In genomic region chr3:72663429-72663828, GRCh38 we compare ENCODE assay signal across 12 cellular contexts.
A peak's percentile ranks its signal among the peaks of the same experiment; 100 is the strongest.
DNase-seq lines count a peak whose midpoint lies in the region.
"Had no signal": no experiment of that assay in that cellular context is flagged by ENCODE, and none has a peak within 500 bp of the region (broad histone marks: within the 10 kb centered on the region; RNA-seq: fewer than 3 reads in every experiment).

No MANE protein-coding gene starts in this region.

- no peak overlapping the region for H2BK5ac ChIP-seq in mesendoderm (ENCODE audit: low read length)

- H3K79me2 ChIP-seq in mesendoderm (ENCODE audit: control insufficient read depth, insufficient read depth, low read length), result no peaks in the 10 kb centered on the region

- H3K36me3 ChIP-seq in BLaER1, result no peaks in the 10 kb centered on the region
- H3K36me3 ChIP-seq in SJCRH30, result no peaks in the 10 kb centered on the region
- H3K36me3 ChIP-seq in mesendoderm (ENCODE audit: control insufficient read depth, insufficient read depth, low read length), result no peaks in the 10 kb centered on the region
- H3K36me3 ChIP-seq: cardiac muscle cell, lower lobe of right lung had no signal

- H3K27ac ChIP-seq in BLaER1 (no peak overlapping the region), SJCRH30 (peak overlapping the region; percentile 61), mesendoderm (ENCODE audit: low read depth, low read length) (no peak overlapping the region)
- H3K27ac ChIP-seq: cardiac muscle cell, lower lobe of right lung, psoas muscle had no signal

- CTCF ChIA-PET in activated naive CD4-positive, alpha-beta T cell treated with anti-CD3 and anti-CD28 coated beads, Interleukin-2, amount 10 ng/mL, durations not matched to agents 7 days and 5 days (lab: Charles Lee), result interaction anchor here (5.4 kb wide), 1 partner anchor 158 kb away, joined by 117 read pairs; no protein-coding TSS in a partner anchor

- no peak overlapping the region for H2AK5ac ChIP-seq in mesendoderm (ENCODE audit: low read length)

- H3K4me2 ChIP-seq in BLaER1 (peak overlapping the region; percentile 39), mesendoderm (ENCODE audit: low read length) (no peak overlapping the region)

- H3K27ac Mint-ChIP-seq in activated naive CD4-positive, alpha-beta T cell treated with anti-CD3 and anti-CD28 coated beads, Interleukin-2, amount 10 ng/mL, durations not matched to agents 7 days and 5 days, result no peak overlapping the region
- H3K27ac Mint-ChIP-seq: activated T-cell treated with anti-CD3 and anti-CD28 coated beads, Interleukin-2, amount 50 U/mL, for 24 hours had no signal

- H2BK120ac ChIP-seq in mesendoderm (ENCODE audit: low read depth, low read length), result no peak overlapping the region

- no peak overlapping the region for H3K4me3 ChIP-seq in BLaER1
- no peak overlapping the region for H3K4me3 ChIP-seq in SJCRH30
- H3K4me3 ChIP-seq in mesendoderm (ENCODE audit: low read length), result no peak overlapping the region
- H3K4me3 ChIP-seq: cardiac muscle cell, lower lobe of right lung, psoas muscle had no signal

- no peaks in the 10 kb centered on the region for H4K20me1 ChIP-seq in BLaER1

- WGBS in mesendoderm (ENCODE audit: extremely low coverage, insufficient coverage, low lambda C conversion rate), result no CpG with 5 or more reads among the region's 4 CpGs

- no peaks in the 10 kb centered on the region for H3K9me3 Mint-ChIP-seq in activated naive CD4-positive, alpha-beta T cell treated with anti-CD3 and anti-CD28 coated beads, Interleukin-2, amount 10 ng/mL, durations not matched to agents 7 days and 5 days
- H3K9me3 Mint-ChIP-seq: activated T-cell treated with anti-CD3 and anti-CD28 coated beads, Interleukin-2, amount 50 U/mL, for 24 hours had no signal

- H3K4me1 ChIP-seq in BLaER1, result peaks cover 15% of the 10 kb centered on the region
- H3K4me1 ChIP-seq in SJCRH30, result peaks cover 47% of the 10 kb centered on the region
- peaks cover 3% of the 10 kb centered on the region for H3K4me1 ChIP-seq in mesendoderm (ENCODE audit: control insufficient read depth, low read depth, low read length)
- H3K4me1 ChIP-seq: lower lobe of right lung had no signal

- H3K4me1 Mint-ChIP-seq in activated naive CD4-positive, alpha-beta T cell treated with anti-CD3 and anti-CD28 coated beads, Interleukin-2, amount 10 ng/mL, durations not matched to agents 7 days and 5 days, result peaks cover under 1% of the 10 kb centered on the region

- no peaks in the 10 kb centered on the region for H3K79me1 ChIP-seq in mesendoderm (ENCODE audit: low read length)

- no peak overlapping the region for H3K9ac ChIP-seq in BLaER1
- H3K9ac ChIP-seq in mesendoderm (ENCODE audit: low read length), result no peak overlapping the region

- no peak overlapping the region for H3K18ac ChIP-seq in mesendoderm (ENCODE audit: low read length)

- no peak overlapping the region for H3K23ac ChIP-seq in mesendoderm (ENCODE audit: low read length)

- DNase-seq in NCI-H1105 treated with DMSO at 0.1 percent for 48 hours (lab: John Stamatoyannopoulos, UW) (peak; percentile 87), SJCRH30 (peak; percentile 74 to 91), mesendoderm (no peak), HPDE6-E6E7 (ENCODE audit: extremely low spot score) (no peak)
- no peak for DNase-seq in effector CD8-positive, alpha-beta T cell (lab: John Stamatoyannopoulos, UW)
- DNase-seq in activated naive CD4-positive, alpha-beta T cell (lab: John Stamatoyannopoulos, UW), result no peak
- DNase-seq in activated naive CD4-positive, alpha-beta T cell treated with anti-CD3 and anti-CD28 coated beads, Interleukin-2, amount 10 ng/mL, durations not matched to agents 7 days and 5 days, result no peak
- DNase-seq: activated T-cell treated with anti-CD3 and anti-CD28 coated beads, Interleukin-2, amount 50 U/mL, for 24 hours; lower lobe of right lung; psoas muscle had no signal

- H3K36me3 Mint-ChIP-seq in activated naive CD4-positive, alpha-beta T cell treated with anti-CD3 and anti-CD28 coated beads, Interleukin-2, amount 10 ng/mL, durations not matched to agents 7 days and 5 days, result no peaks in the 10 kb centered on the region

- H3K4ac ChIP-seq in mesendoderm (ENCODE audit: low read depth, low read length), result no peak overlapping the region

- H3K27me3 Mint-ChIP-seq in activated naive CD4-positive, alpha-beta T cell treated with anti-CD3 and anti-CD28 coated beads, Interleukin-2, amount 10 ng/mL, durations not matched to agents 7 days and 5 days, result no peaks in the 10 kb centered on the region

- H3K9me3 ChIP-seq in BLaER1 (no peaks in the 10 kb centered on the region), SJCRH30 (replicated peaks) (no peaks in the 10 kb centered on the region)
- H3K9me3 ChIP-seq: lower lobe of right lung, psoas muscle had no signal

- H3K27me3 ChIP-seq in BLaER1 (no peaks in the 10 kb centered on the region), SJCRH30 (no peaks in the 10 kb centered on the region), mesendoderm (ENCODE audit: insufficient read depth, low read length, poor library complexity) (no peaks in the 10 kb centered on the region)
- H3K27me3 ChIP-seq: cardiac muscle cell had no signal

- H3K4me3 Mint-ChIP-seq in activated naive CD4-positive, alpha-beta T cell treated with anti-CD3 and anti-CD28 coated beads, Interleukin-2, amount 10 ng/mL, durations not matched to agents 7 days and 5 days, result no peak overlapping the region
- H3K4me3 Mint-ChIP-seq: activated T-cell treated with anti-CD3 and anti-CD28 coated beads, Interleukin-2, amount 50 U/mL, for 24 hours had no signal

- H4K5ac ChIP-seq in mesendoderm (ENCODE audit: low read length), result no peak overlapping the region

- no peak overlapping the region for H3K56ac ChIP-seq in mesendoderm (ENCODE audit: low read length)

- H2BK15ac ChIP-seq in mesendoderm (replicated peaks; ENCODE audit: low read depth), result peak overlapping the region; percentile 39

- H4K8ac ChIP-seq in mesendoderm (ENCODE audit: low read depth, low read length), result no peak overlapping the region

Comparison
In these comparisons a context has a peak if more than half of its experiments do, and no peak if none do; other contexts are left out.
1. DNase-seq: peak in NCI-H1105 treated with DMSO at 0.1 percent for 48 hours (single experiment) and SJCRH30 (2 of 2); none in mesendoderm (single experiment), HPDE6-E6E7 (single experiment), effector CD8-positive, alpha-beta T cell (single experiment), activated naive CD4-positive, alpha-beta T cell (0 of 4) and activated naive CD4-positive, alpha-beta T cell treated with anti-CD3 and anti-CD28 coated beads, Interleukin-2, amount 10 ng/mL, durations not matched to agents 7 days and 5 days (single experiment).